In genomic region chr17:42544874-42545283, GRCh38 we compare ENCODE assay signal across 29 cellular contexts. TPM values are rescaled to one million over a fixed set of nuclear protein-coding genes. Genes with fewer than 3 reads are reported as not detected.
DNase-seq lines count a peak whose midpoint lies in the region; ATAC-seq, FAIRE-seq and TF ChIP-seq lines count a peak whose summit lies in the region.
"Had no signal": no experiment of that assay in that cellular context is flagged by ENCODE, and none has a peak within 500 bp of the region (broad histone marks: within the 10 kb centered on the region; RNA-seq: fewer than 3 reads in every experiment).

No MANE protein-coding gene starts in this region.

- no peaks in the 10 kb centered on the region for H3K27me3 Mint-ChIP-seq in Caco-2 (ENCODE audit: insufficient read depth, unreplicated experiment)
- H3K27me3 Mint-ChIP-seq: CD4-positive, alpha-beta memory T cell; IgD-negative memory B cell had no signal

- WGBS in K562 (ENCODE audit: insufficient coverage, low coverage, missing lambda C conversion rate), result 73% methylated on average over 8 of the region's 8 CpGs
- 39% methylated on average over 8 of the region's 8 CpGs for WGBS in liver
- 53 to 61% (median 55%) methylated on average over 8 of the region's 8 CpGs for WGBS in psoas muscle, 3 donors
- 77% methylated on average over 8 of the region's 8 CpGs for WGBS in esophagus muscularis mucosa

- H3K9me3 Mint-ChIP-seq in Caco-2 (ENCODE audit: unreplicated experiment), result no peaks in the 10 kb centered on the region
- H3K9me3 Mint-ChIP-seq: CD4-positive, alpha-beta memory T cell; HFFc6; IgD-negative memory B cell had no signal

- no peaks in the 10 kb centered on the region for H4K20me1 ChIP-seq in K562 (replicated peaks; ENCODE audit: control insufficient read depth, insufficient read depth, low read length)

- ATAC-seq in K562 (no peak), psoas muscle (no peak)
- ATAC-seq: A549, GM12878 had no signal

- peaks cover 14% of the 10 kb centered on the region for H3K4me1 Mint-ChIP-seq in Caco-2 (ENCODE audit: low read depth, unreplicated experiment)

- H3K36me3 ChIP-seq in Caco-2 (ENCODE audit: control insufficient read depth, insufficient read depth, low read length), result peaks cover 1% of the 10 kb centered on the region; the same call in 1 of the 2 replicates
- H3K36me3 ChIP-seq in K562 (ENCODE audit: control insufficient read depth, insufficient read depth, low read length), result peaks cover 24% of the 10 kb centered on the region; the same call in 2 of the 3 replicates
- peaks cover 0 to 13% (median 8%) of the 10 kb centered on the region in 4 donors for H3K36me3 ChIP-seq in liver (ENCODE audit: control insufficient read depth in 4 of 4, insufficient read depth in 3 of 4, low read depth in 1 of 4, low read length in 3 of 4)
- H3K36me3 ChIP-seq in psoas muscle (ENCODE audit: insufficient read depth in 1 of 2, low read depth in 1 of 2), result peaks cover 0 to 41% of the 10 kb centered on the region in 2 donors
- peaks cover 7 to 48% (median 47%) of the 10 kb centered on the region in 4 donors for H3K36me3 ChIP-seq in esophagus muscularis mucosa

- intact Hi-C loops in Caco-2 (cut with micrococcal nuclease; ENCODE audit: unreplicated experiment), result no loop called here
- intact Hi-C loops in K562 (cut with micrococcal nuclease), result no loop called here
- intact Hi-C loops in psoas muscle (cut with DNase I), result no loop called here
- intact Hi-C loops in esophagus muscularis mucosa (cut with DNase I), result no loop called here

- H3K4me1 ChIP-seq in Caco-2 (peaks cover 20% of the 10 kb centered on the region), K562 (replicated peaks in 1 of 2; ENCODE audit: control insufficient read depth in 2 of 2, insufficient read depth in 2 of 2, low read length in 2 of 2) (peaks cover 8 to 35% of the 10 kb centered on the region in 2 experiments; a peak in 4 of 5 replicates), liver (ENCODE audit: control insufficient read depth in 4 of 4, insufficient read depth in 4 of 4, low read length in 3 of 4) (peaks cover 7 to 36% (median 27%) of the 10 kb centered on the region in 4 donors), psoas muscle (peaks cover 15% of the 10 kb centered on the region), esophagus muscularis mucosa (peaks cover 11 to 16% (median 13%) of the 10 kb centered on the region in 4 donors)
- H3K4me1 ChIP-seq: HAP-1 had no signal

- H3K9me3 ChIP-seq in Caco-2 (no peaks in the 10 kb centered on the region), K562 (replicated peaks; ENCODE audit: control insufficient read depth, insufficient read depth, low read depth, low read length) (no peaks in the 10 kb centered on the region), liver (ENCODE audit: control insufficient read depth in 4 of 4, low read length in 3 of 4) (no peaks in the 10 kb centered on the region), psoas muscle (no peaks in the 10 kb centered on the region), esophagus muscularis mucosa (no peaks in the 10 kb centered on the region)
- H3K9me3 ChIP-seq: A549, HAP-1 had no signal

- peaks cover 68% of the 10 kb centered on the region for H3K36me3 Mint-ChIP-seq in Caco-2 (ENCODE audit: insufficient read depth, unreplicated experiment)
- H3K36me3 Mint-ChIP-seq: IgD-negative memory B cell had no signal

- DNase-seq in Caco-2 (no peak), K562 (ENCODE audit: extremely low read depth in 1 of 4, low spot score in 3 of 4) (no peak), psoas muscle (peak in 1 of 2 donors; percentile 0), 8988T (no peak), esophagus muscularis mucosa (ENCODE audit: extremely low spot score) (no peak), hepatic stellate cell (ENCODE audit: low spot score) (no peak)
- DNase-seq: AML-193; C1 segment of cervical spinal cord; CD4-positive, alpha-beta memory T cell; COR-L47; DMS 273 treated with DMSO at 0.1 percent for 48 hours; DMS79; EL; GDM1; GOT3; HFFc6; NCI-H1092; NCI-H1417 treated with DMSO at 0.1 percent for 48 hours; NCI-H1694 treated with DMSO at 0.1 percent for 48 hours; NCI-H2081; NCI-H2227 treated with DMSO at 0.1 percent for 48 hours; NCI-H526 treated with DMSO at 0.1 percent for 48 hours; RPMI8226; SHP77 had no signal

- in situ Hi-C loops in K562 (cut with MboI), result no loop called here

- TF ChIP-seq CTCF in Caco-2 (IDR thresholded peaks at IDR 0.05; ENCODE audit: insufficient read depth in 1 of 2, low read depth in 1 of 2, low read length in 1 of 2, severe bottlenecking in 1 of 2, unreplicated experiment in 1 of 2) (no peak), K562 (IDR thresholded peaks at IDR 0.05 in 2 of 3, conservative IDR thresholded peaks at IDR 0.05 in 1 of 3; ENCODE audit: insufficient read depth in 2 of 3, low read depth in 1 of 3, low read length in 3 of 3) (no peak), liver (IDR thresholded peaks at IDR 0.05; ENCODE audit: low read depth, low read length, missing input control) (no peak), psoas muscle (IDR thresholded peaks at IDR 0.05) (no peak), esophagus muscularis mucosa (IDR thresholded peaks at IDR 0.05) (no peak)

- no peaks in the 10 kb centered on the region for H3K9me1 ChIP-seq in K562 (ENCODE audit: control insufficient read depth, insufficient read depth, low read length)

- H3K27ac Mint-ChIP-seq in Caco-2 (ENCODE audit: unreplicated experiment), result peak overlapping the region; percentile 45
- H3K27ac Mint-ChIP-seq: HFFc6 had no signal

- H3K4me2 ChIP-seq in K562 (ENCODE audit: insufficient read depth, low read length), result no peak overlapping the region
- H3K4me2 ChIP-seq: A549 had no signal

- H3K9ac ChIP-seq in K562 (ENCODE audit: insufficient read depth in 1 of 2, low read depth in 2 of 2, low read length in 2 of 2), result peak overlapping the region in 1 of 2 experiments; percentile 52; a peak in 1 of 4 replicates
- H3K9ac ChIP-seq in liver (ENCODE audit: low read depth in 1 of 2, low read length in 2 of 2), result no peak overlapping the region

- H3K79me2 ChIP-seq in K562 (ENCODE audit: control insufficient read depth, insufficient read depth, low read length), result no peaks in the 10 kb centered on the region

- H3K4me3 Mint-ChIP-seq in Caco-2 (ENCODE audit: unreplicated experiment), result no peak overlapping the region
- H3K4me3 Mint-ChIP-seq: CD4-positive, alpha-beta memory T cell; HFFc6 had no signal

- TF ChIP-seq EP300 in K562 (IDR thresholded peaks at IDR 0.05; ENCODE audit: low read length), result no peak
- TF ChIP-seq EP300 in esophagus muscularis mucosa (IDR thresholded peaks at IDR 0.05), result no peak

- BruUV-seq in Caco-2 (replicated peaks; lab: Mats Ljungman, UMichigan) (no TSS peak), K562 (replicated peaks; lab: Mats Ljungman, UMichigan) (no TSS peak)

- peak overlapping the region; percentile 4; the same call in 1 of the 3 replicates for H3K27ac ChIP-seq in K562 (ENCODE audit: extremely low read depth, low read depth, low read length)
- peak overlapping the region; percentile 80 to 85 for H3K27ac ChIP-seq in liver (ENCODE audit: low read depth in 1 of 2, low read length in 2 of 2)
- peak overlapping the region; percentile 36 for H3K27ac ChIP-seq in psoas muscle
- H3K27ac ChIP-seq in esophagus muscularis mucosa (replicated peaks in 1 of 4), result no peak overlapping the region
- H3K27ac ChIP-seq: A549 had no signal

- H3K4me3 ChIP-seq in Caco-2 (ENCODE audit: low read depth, low read length), result no peak overlapping the region
- H3K4me3 ChIP-seq in K562, result no peak overlapping the region
- no peak overlapping the region for H3K4me3 ChIP-seq in liver (ENCODE audit: low read depth in 1 of 3, low read length in 3 of 3)
- no peak overlapping the region for H3K4me3 ChIP-seq in psoas muscle
- no peak overlapping the region for H3K4me3 ChIP-seq in esophagus muscularis mucosa
- H3K4me3 ChIP-seq: A549, GM12878, HAP-1 had no signal

- no peak for FAIRE-seq in K562 (lab: Jason Lieb, UNC)
- FAIRE-seq: A549, GM12878 had no signal

- TF ChIP-seq POLR2A in K562 (conservative IDR thresholded peaks at IDR 0.05) (no peak), esophagus muscularis mucosa (IDR thresholded peaks at IDR 0.05; ENCODE audit: low read depth) (no peak)

- TF ChIP-seq RAD21 in K562 (CRISPR knock-in tag; conservative IDR thresholded peaks at IDR 0.05 in 1 of 2, IDR thresholded peaks at IDR 0.05 in 1 of 2) (no peak), liver (IDR thresholded peaks at IDR 0.05) (peak; percentile 26 to 37)

- H3K27me3 ChIP-seq in Caco-2 (replicated peaks; ENCODE audit: control insufficient read depth, insufficient read depth, low read length), result no peaks in the 10 kb centered on the region
- no peaks in the 10 kb centered on the region for H3K27me3 ChIP-seq in K562 (ENCODE audit: control insufficient read depth in 2 of 2, insufficient read depth in 2 of 2, low read length in 2 of 2)
- no peaks in the 10 kb centered on the region for H3K27me3 ChIP-seq in liver (ENCODE audit: control insufficient read depth in 4 of 4, insufficient read depth in 4 of 4, low read length in 3 of 4)
- no peaks in the 10 kb centered on the region for H3K27me3 ChIP-seq in psoas muscle (ENCODE audit: insufficient read depth in 3 of 3, low read length in 2 of 3)
- peaks cover 0 to 8% (median 2%) of the 10 kb centered on the region in 4 donors for H3K27me3 ChIP-seq in esophagus muscularis mucosa

- H2AFZ ChIP-seq in K562 (ENCODE audit: low read depth, low read length), result no peak overlapping the region

- CTCF ChIA-PET in Caco-2 (lab: Charles Lee) (no interaction called here), K562 (lab: Yijun Ruan, JAX; ENCODE audit: low intra/inter-chr PET ratio) (no interaction called here)

- POLR2A ChIA-PET in Caco-2 (lab: Charles Lee), result interaction anchor here (1.3 kb wide), 2 partner anchors 8 to 9 kb away, joined by 3 to 4 read pairs; partner anchors contain the start of gene NAGLU
- POLR2A ChIA-PET in K562 (lab: Yijun Ruan, JAX), result interaction anchor here (0.6 to 2.4 kb wide), 3 partner anchors 9 to 73 kb away, joined by 3 to 10 read pairs (median 3); partner anchors contain the start of gene NAGLU

RNA-seq across cellular contexts. Expression of gene HSD17B1, which starts 7.8 kb away (rescaled TPM):
- total RNA-seq in Caco-2 (2022), result 2.3 and 4.0 TPM in 2 replicates
- total RNA-seq in K562 (2011; cell fraction: chromatin; rRNA removed; ENCODE audit: low replicate concordance), result 3.9 and 8.6 TPM in 2 replicates
- total RNA-seq in K562 (2011; cell fraction: nucleolus; rRNA removed), result 9.5 TPM in 2 replicates
- 5.4 and 5.5 TPM in 2 replicates for total RNA-seq in K562 (2011; cell fraction: nucleoplasm; rRNA removed)
- 21.1 and 25.0 TPM in 2 replicates for total RNA-seq in K562 (2014; rRNA removed)
- 1.1 and 1.3 TPM in 2 replicates for total RNA-seq in K562 (2014; rRNA removed; fragmentation: Illumina TruSeq; extraction: Trizol)
- total RNA-seq in K562 (2015; rRNA removed; fragmentation: Illumina TruSeq; extraction: Trizol), result 6.7 and 7.1 TPM in 2 replicates
- 12.9 and 13.9 TPM in 2 replicates for total RNA-seq in K562 (2021)
- polyA plus RNA-seq in K562 (2011; rRNA removed), result 3.6 and 5.3 TPM in 2 replicates
- polyA plus RNA-seq in K562 (2011; cell fraction: cytosol; rRNA removed), result 6.4 and 18.6 TPM in 2 replicates
- 3.8 and 8.0 TPM in 2 replicates for polyA plus RNA-seq in K562 (2011; cell fraction: nucleus; rRNA removed)
- 10.9 and 13.0 TPM in 2 replicates for polyA plus RNA-seq in K562 (2012)
- 1.6 and 7.0 TPM in 2 replicates for polyA plus RNA-seq in K562 (2014; fragmentation: Illumina TruSeq; extraction: Trizol)
- under 1 TPM; 0.55 to 0.73 TPM for polyA plus RNA-seq in K562 (2014; fragmentation: Nextera tagmentation; extraction: Ambion mirVana)
- 17.0 and 17.3 TPM in 2 replicates for polyA plus RNA-seq in K562 (2014; rRNA removed)
- 0.66 and 0.84 TPM in 2 replicates for polyA minus RNA-seq in K562 (2011; rRNA and poly(A)+ RNA removed)
- polyA minus RNA-seq in K562 (2011; cell fraction: cytosol; rRNA and poly(A)+ RNA removed), result 4.9 and 8.0 TPM in 2 replicates
- polyA minus RNA-seq in K562 (2011; cell fraction: nucleus; rRNA and poly(A)+ RNA removed), result 2.3 and 2.7 TPM in 2 replicates
- total RNA-seq in liver, result 1 to 10 TPM in 1 of 2 donors, under 1 TPM in 1; 0.67 to 1.0 TPM
- 1 to 10 TPM; 1.0 to 1.8 TPM for polyA plus RNA-seq in liver
- 1 to 10 TPM in 1 of 4 donors, under 1 TPM in 3; 0.54 to 1.2 (median 0.72) TPM for total RNA-seq in psoas muscle
- polyA plus RNA-seq in psoas muscle, result 1 to 10 TPM; 1.3 to 2.1 (median 1.7) TPM
- total RNA-seq in esophagus muscularis mucosa, result 1 to 10 TPM in 1 of 4 donors, under 1 TPM in 3; 0.13 to 2.5 (median 0.62) TPM

RNA-seq across cellular contexts. Expression of gene NAGLU, which starts 8.8 kb away (rescaled TPM):
- total RNA-seq in Caco-2 (2022) (28.7 and 29.2 TPM in 2 replicates), K562 (2014; rRNA removed) (13.9 and 14.0 TPM in 2 replicates), K562 (2014; rRNA removed; fragmentation: Illumina TruSeq; extraction: Trizol) (2.6 and 3.6 TPM in 2 replicates), K562 (2015; rRNA removed; fragmentation: Illumina TruSeq; extraction: Trizol) (9.3 and 10.7 TPM in 2 replicates), K562 (2021) (18.0 and 21.5 TPM in 2 replicates), liver (10 to 100 TPM; 20.5 to 37.4 TPM), psoas muscle (10 to 100 TPM in 3 of 4 donors, 1 to 10 TPM in 1; 9.1 to 17.8 (median 11.7) TPM), esophagus muscularis mucosa (10 to 100 TPM; 27.8 to 36.6 (median 31.8) TPM)
- 16.1 and 63.4 TPM in 2 replicates for total RNA-seq in K562 (2011; cell fraction: chromatin; rRNA removed; ENCODE audit: low replicate concordance)
- total RNA-seq in K562 (2011; cell fraction: nucleolus; rRNA removed), result 75.0 and 82.4 TPM in 2 replicates
- 39.3 and 45.6 TPM in 2 replicates for total RNA-seq in K562 (2011; cell fraction: nucleoplasm; rRNA removed)
- polyA plus RNA-seq in K562 (2011; rRNA removed) (8.5 and 8.6 TPM in 2 replicates), K562 (2014; fragmentation: Illumina TruSeq; extraction: Trizol) (6.2 and 12.7 TPM in 2 replicates), K562 (2014; fragmentation: Nextera tagmentation; extraction: Ambion mirVana) (under 1 TPM; 0.04 to 0.21 TPM), K562 (2014; rRNA removed) (17.2 and 20.8 TPM in 2 replicates), liver (10 to 100 TPM; 15.5 to 41.2 TPM), psoas muscle (10 to 100 TPM; 16.0 to 18.1 (median 17.5) TPM)
- 7.8 and 21.4 TPM in 2 replicates for polyA plus RNA-seq in K562 (2011; cell fraction: cytosol; rRNA removed)
- 29.1 and 66.7 TPM in 2 replicates for polyA plus RNA-seq in K562 (2011; cell fraction: nucleus; rRNA removed)
- 10.6 and 14.8 TPM in 2 replicates for polyA plus RNA-seq in K562 (2012)
- 2.3 and 6.4 TPM in 2 replicates for polyA minus RNA-seq in K562 (2011; rRNA and poly(A)+ RNA removed)
- 3.2 and 8.1 TPM in 2 replicates for polyA minus RNA-seq in K562 (2011; cell fraction: cytosol; rRNA and poly(A)+ RNA removed)
- polyA minus RNA-seq in K562 (2011; cell fraction: nucleus; rRNA and poly(A)+ RNA removed), result 17.4 and 22.3 TPM in 2 replicates

RNA-seq across cellular contexts. Expression of gene COASY, which starts 17.1 kb away (rescaled TPM):
- total RNA-seq in Caco-2 (2022), result 128 and 138 TPM in 2 replicates
- 117 and 276 TPM in 2 replicates for total RNA-seq in K562 (2011; cell fraction: chromatin; rRNA removed; ENCODE audit: low replicate concordance)
- total RNA-seq in K562 (2011; cell fraction: nucleolus; rRNA removed), result 148 and 164 TPM in 2 replicates
- total RNA-seq in K562 (2011; cell fraction: nucleoplasm; rRNA removed), result 145 and 162 TPM in 2 replicates
- total RNA-seq in K562 (2014; rRNA removed), result 43.5 and 62.9 TPM in 2 replicates
- total RNA-seq in K562 (2014; rRNA removed; fragmentation: Illumina TruSeq; extraction: Trizol), result 33.3 and 43.2 TPM in 2 replicates
- 25.4 and 32.0 TPM in 2 replicates for total RNA-seq in K562 (2015; rRNA removed; fragmentation: Illumina TruSeq; extraction: Trizol)
- 167 and 175 TPM in 2 replicates for total RNA-seq in K562 (2021)
- polyA plus RNA-seq in K562 (2011; rRNA removed), result 38.7 and 58.6 TPM in 2 replicates
- polyA plus RNA-seq in K562 (2011; cell fraction: cytosol; rRNA removed), result 34.8 and 93.5 TPM in 2 replicates
- polyA plus RNA-seq in K562 (2011; cell fraction: nucleus; rRNA removed), result 262 and 432 TPM in 2 replicates
- 137 and 160 TPM in 2 replicates for polyA plus RNA-seq in K562 (2012)
- 99.8 and 139 TPM in 2 replicates for polyA plus RNA-seq in K562 (2014; fragmentation: Illumina TruSeq; extraction: Trizol)
- 10 to 100 TPM; 62.3 to 80.6 TPM for polyA plus RNA-seq in K562 (2014; fragmentation: Nextera tagmentation; extraction: Ambion mirVana)
- 80.5 and 95.2 TPM in 2 replicates for polyA plus RNA-seq in K562 (2014; rRNA removed)
- polyA minus RNA-seq in K562 (2011; rRNA and poly(A)+ RNA removed), result 19.9 and 27.4 TPM in 2 replicates
- 39.1 and 51.2 TPM in 2 replicates for polyA minus RNA-seq in K562 (2011; cell fraction: cytosol; rRNA and poly(A)+ RNA removed)
- 39.4 and 40.0 TPM in 2 replicates for polyA minus RNA-seq in K562 (2011; cell fraction: nucleus; rRNA and poly(A)+ RNA removed)
- total RNA-seq in liver, result 10 to 100 TPM; 18.2 to 33.4 TPM
- polyA plus RNA-seq in liver, result 10 to 100 TPM; 70.0 to 78.1 TPM
- total RNA-seq in psoas muscle, result 10 to 100 TPM; 31.6 to 45.4 (median 37.0) TPM
- polyA plus RNA-seq in psoas muscle, result 100 to 1,000 TPM in 1 of 3 donors, 10 to 100 TPM in 2; 41.0 to 141 (median 73.5) TPM
- total RNA-seq in esophagus muscularis mucosa, result 10 to 100 TPM; 13.4 to 27.5 (median 22.4) TPM

RNA-seq across cellular contexts. Expression of gene MLX, which starts 22.0 kb away (rescaled TPM):
- 37.5 and 41.2 TPM in 2 replicates for total RNA-seq in Caco-2 (2022)
- total RNA-seq in K562 (2011; cell fraction: chromatin; rRNA removed; ENCODE audit: low replicate concordance), result 94.6 and 259 TPM in 2 replicates
- total RNA-seq in K562 (2011; cell fraction: nucleolus; rRNA removed), result 158 and 168 TPM in 2 replicates
- 148 and 161 TPM in 2 replicates for total RNA-seq in K562 (2011; cell fraction: nucleoplasm; rRNA removed)
- 42.9 and 51.6 TPM in 2 replicates for total RNA-seq in K562 (2014; rRNA removed)
- 41.2 and 45.4 TPM in 2 replicates for total RNA-seq in K562 (2014; rRNA removed; fragmentation: Illumina TruSeq; extraction: Trizol)
- 47.6 and 48.6 TPM in 2 replicates for total RNA-seq in K562 (2015; rRNA removed; fragmentation: Illumina TruSeq; extraction: Trizol)
- 50.0 and 55.1 TPM in 2 replicates for total RNA-seq in K562 (2021)
- 41.8 and 58.9 TPM in 2 replicates for polyA plus RNA-seq in K562 (2011; rRNA removed)
- 35.1 and 46.5 TPM in 2 replicates for polyA plus RNA-seq in K562 (2011; cell fraction: cytosol; rRNA removed)
- 76.8 and 145 TPM in 2 replicates for polyA plus RNA-seq in K562 (2011; cell fraction: nucleus; rRNA removed)
- polyA plus RNA-seq in K562 (2012), result 46.8 and 71.4 TPM in 2 replicates
- 71.5 and 84.2 TPM in 2 replicates for polyA plus RNA-seq in K562 (2014; fragmentation: Illumina TruSeq; extraction: Trizol)
- 100 to 1,000 TPM in 1 of 2 experiments, 10 to 100 TPM in 1; 82.7 to 100 TPM for polyA plus RNA-seq in K562 (2014; fragmentation: Nextera tagmentation; extraction: Ambion mirVana)
- 71.3 and 82.0 TPM in 2 replicates for polyA plus RNA-seq in K562 (2014; rRNA removed)
- polyA minus RNA-seq in K562 (2011; rRNA and poly(A)+ RNA removed), result 42.5 and 66.7 TPM in 2 replicates
- polyA minus RNA-seq in K562 (2011; cell fraction: cytosol; rRNA and poly(A)+ RNA removed), result 16.9 and 28.1 TPM in 2 replicates
- 36.9 and 49.1 TPM in 2 replicates for polyA minus RNA-seq in K562 (2011; cell fraction: nucleus; rRNA and poly(A)+ RNA removed)
- total RNA-seq in liver, result 10 to 100 TPM; 19.4 to 40.0 TPM
- 10 to 100 TPM; 29.2 to 35.1 TPM for polyA plus RNA-seq in liver
- total RNA-seq in psoas muscle, result 10 to 100 TPM; 45.2 to 67.9 (median 55.2) TPM
- 100 to 1,000 TPM in 1 of 3 donors, 10 to 100 TPM in 2; 71.0 to 108 (median 89.2) TPM for polyA plus RNA-seq in psoas muscle
- total RNA-seq in esophagus muscularis mucosa, result 10 to 100 TPM; 24.9 to 34.5 (median 29.3) TPM

RNA-seq across cellular contexts. Expression of gene PSMC3IP, which starts 32.6 kb away (rescaled TPM):
- total RNA-seq in Caco-2 (2022) (24.7 and 25.2 TPM in 2 replicates), K562 (2014; rRNA removed) (46.7 and 50.8 TPM in 2 replicates), K562 (2014; rRNA removed; fragmentation: Illumina TruSeq; extraction: Trizol) (28.1 and 31.6 TPM in 2 replicates), K562 (2015; rRNA removed; fragmentation: Illumina TruSeq; extraction: Trizol) (26.2 and 27.9 TPM in 2 replicates), K562 (2021) (29.3 and 34.4 TPM in 2 replicates), liver (1 to 10 TPM; 1.3 to 3.0 TPM), psoas muscle (1 to 10 TPM in 2 of 4 donors, under 1 TPM in 2; 0.26 to 3.3 (median 1.4) TPM), esophagus muscularis mucosa (1 to 10 TPM; 2.2 to 5.0 (median 4.2) TPM)
- total RNA-seq in K562 (2011; cell fraction: chromatin; rRNA removed; ENCODE audit: low replicate concordance), result 63.5 and 83.8 TPM in 2 replicates
- 39.0 and 45.4 TPM in 2 replicates for total RNA-seq in K562 (2011; cell fraction: nucleolus; rRNA removed)
- 59.4 and 78.8 TPM in 2 replicates for total RNA-seq in K562 (2011; cell fraction: nucleoplasm; rRNA removed)
- polyA plus RNA-seq in K562 (2011; rRNA removed) (25.6 and 32.8 TPM in 2 replicates), K562 (2014; fragmentation: Illumina TruSeq; extraction: Trizol) (48.3 and 50.5 TPM in 2 replicates), K562 (2014; fragmentation: Nextera tagmentation; extraction: Ambion mirVana) (10 to 100 TPM; 13.8 to 16.0 TPM), K562 (2014; rRNA removed) (64.0 and 65.6 TPM in 2 replicates), liver (under 1 TPM; 0.58 to 0.88 TPM), psoas muscle (10 to 100 TPM in 1 of 3 donors, 1 to 10 TPM in 2; 3.8 to 13.3 (median 5.3) TPM)
- 11.3 and 14.9 TPM in 2 replicates for polyA plus RNA-seq in K562 (2011; cell fraction: cytosol; rRNA removed)
- polyA plus RNA-seq in K562 (2011; cell fraction: nucleus; rRNA removed), result 96.3 and 104 TPM in 2 replicates
- 33.2 and 36.0 TPM in 2 replicates for polyA plus RNA-seq in K562 (2012)
- 17.9 and 20.6 TPM in 2 replicates for polyA minus RNA-seq in K562 (2011; rRNA and poly(A)+ RNA removed)
- polyA minus RNA-seq in K562 (2011; cell fraction: cytosol; rRNA and poly(A)+ RNA removed), result 4.3 and 7.2 TPM in 2 replicates
- polyA minus RNA-seq in K562 (2011; cell fraction: nucleus; rRNA and poly(A)+ RNA removed), result 24.5 and 27.0 TPM in 2 replicates

Comparison
In these comparisons a context has a peak if more than half of its experiments do, and no peak if none do; other contexts are left out.
1. H3K27ac ChIP-seq: peak in K562 (single experiment), liver (2 of 2) and psoas muscle (single experiment); none in esophagus muscularis mucosa (0 of 4).